ENCODE assay signal across 22 cellular contexts in genomic region chr10:78719276-78719675, GRCh38.
"Had no signal": no experiment of that assay in that cellular context is flagged by ENCODE, and none has a peak within 500 bp of the region (broad histone marks: within the 10 kb centered on the region; RNA-seq: fewer than 3 reads in every experiment).

No MANE protein-coding gene starts in this region.

- H3K27ac ChIP-seq: colonic mucosa, dorsolateral prefrontal cortex, epithelial cell of prostate, esophagus muscularis mucosa, esophagus squamous epithelium, foreskin keratinocyte, gastrocnemius medialis, heart left ventricle had no signal

- H3K27me3 ChIP-seq: colonic mucosa, esophagus muscularis mucosa, gastrocnemius medialis, gastroesophageal sphincter, heart left ventricle had no signal

- H3K36me3 ChIP-seq: colonic mucosa, esophagus muscularis mucosa, esophagus squamous epithelium, gastrocnemius medialis, gastroesophageal sphincter, heart left ventricle had no signal

- H3K9me3 ChIP-seq: colonic mucosa, esophagus muscularis mucosa, esophagus squamous epithelium, gastrocnemius medialis, gastroesophageal sphincter, heart left ventricle had no signal

- H3K4me3 ChIP-seq: colonic mucosa, dorsolateral prefrontal cortex, esophagus muscularis mucosa, esophagus squamous epithelium, gastrocnemius medialis, gastroesophageal sphincter, heart left ventricle had no signal

- ATAC-seq: effector memory CD8-positive, alpha-beta T cell; esophagus mucosa; foreskin keratinocyte; gastrocnemius medialis; gastroesophageal sphincter; heart left ventricle had no signal

- DNase-seq: colonic mucosa; cortex of kidney; dermis blood vessel endothelial cell; effector CD4-positive, alpha-beta T cell; effector CD8-positive, alpha-beta T cell; effector memory CD4-positive, alpha-beta T cell; effector memory CD8-positive, alpha-beta T cell; endodermal cell; erythroblast; esophagus squamous epithelium; foreskin fibroblast; foreskin keratinocyte; foreskin melanocyte; gastrocnemius medialis; glutamatergic neuron; head of caudate nucleus; heart left ventricle had no signal

- H3K4me1 ChIP-seq: colonic mucosa, foreskin keratinocyte had no signal
